In genomic region chr11:38814670-38815069, GRCh38 we compare ENCODE assay signal across 1 cellular context.
TF ChIP-seq lines count a peak whose summit lies in the region.

No MANE protein-coding gene starts in this region.

TF ChIP-seq in IMR-90, 13 proteins besides CTCF, POLR2A, EP300 and RAD21:
- TF ChIP-seq USF2 (IDR thresholded peaks at IDR 0.05; ENCODE audit: low read depth, low read length) (no peak), BHLHE40 (IDR thresholded peaks at IDR 0.05; ENCODE audit: low read depth, low read length) (no peak), CHD1 (IDR thresholded peaks at IDR 0.05; ENCODE audit: low read depth, low read length) (no peak), RCOR1 (IDR thresholded peaks at IDR 0.05; ENCODE audit: insufficient replicate concordance, low read length) (no peak), MXI1 (IDR thresholded peaks at IDR 0.05; ENCODE audit: borderline replicate concordance, low read depth, low read length) (no peak), NFE2L2 (IDR thresholded peaks at IDR 0.05; ENCODE audit: low read depth, low read length) (no peak), FOS (IDR thresholded peaks at IDR 0.05; ENCODE audit: low read depth, low read length) (no peak), MAZ (IDR thresholded peaks at IDR 0.05; ENCODE audit: borderline replicate concordance, low read depth, low read length) (no peak), SMC3 (IDR thresholded peaks at IDR 0.05; ENCODE audit: low read depth, low read length) (no peak), ELK1 (IDR thresholded peaks at IDR 0.05; ENCODE audit: borderline replicate concordance, low read depth, low read length) (no peak), CEBPB (IDR thresholded peaks at IDR 0.05; ENCODE audit: low read depth, low read length) (no peak), RFX5 (IDR thresholded peaks at IDR 0.05; ENCODE audit: low read depth, low read length) (no peak), MAFK (IDR thresholded peaks at IDR 0.05; ENCODE audit: low read depth, low read length) (no peak)
